ENCODE assay signal across 26 cellular contexts in genomic region chr16:56872863-56873391, GRCh38. TPM values are rescaled to one million over a fixed set of nuclear protein-coding genes. Genes with fewer than 3 reads are reported as not detected.
DNase-seq lines count a peak whose midpoint lies in the region; ATAC-seq and TF ChIP-seq lines count a peak whose summit lies in the region.
"Had no signal": no experiment of that assay in that cellular context is flagged by ENCODE, and none has a peak within 500 bp of the region (broad histone marks: within the 10 kb centered on the region; RNA-seq: fewer than 3 reads in every experiment).

No MANE protein-coding gene starts in this region.

- DNase-seq in AG09319 (ENCODE audit: extremely low read depth, low read depth) (peak; percentile 44), H4 (ENCODE audit: low spot score) (peak; percentile 56), UCSD-AML1 (lab: John Stamatoyannopoulos, UW; ENCODE audit: unreplicated experiment) (peak; percentile 45), lung (ENCODE audit: low spot score) (no peak), pons (ENCODE audit: low spot score) (no peak), vagina (ENCODE audit: extremely low spot score in 2 of 2) (no peak), activated gamma-delta T cell treated with Interleukin-2 at 50 U/mL for 16 hours (no peak), esophagus squamous epithelium (lab: John Stamatoyannopoulos, UW) (no peak)
- DNase-seq: ACHN; activated CD8-positive, alpha-beta T cell treated with anti-CD3 and anti-CD28 coated beads for 36 hours; activated naive CD4-positive, alpha-beta T cell treated with Interleukin-2 at 50 U/mL for 16 hours; C1 segment of cervical spinal cord; central memory CD4-positive, alpha-beta T cell; GDM1; H9; immature natural killer cell; NCI-H146; NCI-H510A had no signal

- H3K4me3 ChIP-seq in lung (no peak overlapping the region), vagina (no peak overlapping the region), esophagus squamous epithelium (no peak overlapping the region)
- H3K4me3 ChIP-seq: hepatocyte had no signal

- H3K27me3 ChIP-seq in lung (ENCODE audit: control insufficient read depth, insufficient read depth) (no peaks in the 10 kb centered on the region), vagina (no peaks in the 10 kb centered on the region), esophagus squamous epithelium (no peaks in the 10 kb centered on the region)
- H3K27me3 ChIP-seq: hepatocyte, neutrophil had no signal

- 86 to 90% methylated on average over 10 of the region's 10 CpGs for WGBS in lung, 2 donors
- WGBS in esophagus squamous epithelium, 2 donors = 83 to 87% methylated on average over 9 to 10 of the region's 10 CpGs

- H3K9me3 ChIP-seq in lung (ENCODE audit: control insufficient read depth in 2 of 2, insufficient read depth in 1 of 2, low read length in 1 of 2) (no peaks in the 10 kb centered on the region), vagina (no peaks in the 10 kb centered on the region), esophagus squamous epithelium (no peaks in the 10 kb centered on the region)
- H3K9me3 ChIP-seq: neutrophil had no signal

- H3K27ac ChIP-seq in lung (ENCODE audit: low read depth in 1 of 2, low read length in 1 of 2) (no peak overlapping the region), vagina (no peak overlapping the region), esophagus squamous epithelium (no peak overlapping the region)
- H3K27ac ChIP-seq: hepatocyte, neutrophil had no signal

- ATAC-seq in lung (ENCODE audit: insufficient read depth, low FRiP score) = peak; percentile 29
- ATAC-seq: activated CD8-positive, alpha-beta T cell treated with anti-CD3 and anti-CD28 coated beads for 36 hours had no signal

- peaks cover 0 to 1% of the 10 kb centered on the region in 2 donors for H3K4me1 ChIP-seq in lung (ENCODE audit: control insufficient read depth in 2 of 2, insufficient read depth in 2 of 2, low read length in 2 of 2)
- H3K4me1 ChIP-seq in vagina = no peaks in the 10 kb centered on the region
- peaks cover 0 to 14% (median 0%) of the 10 kb centered on the region in 3 donors for H3K4me1 ChIP-seq in esophagus squamous epithelium

- intact Hi-C loops in vagina (cut with DNase I) = no loop called here
- intact Hi-C loops in esophagus squamous epithelium (cut with DNase I) = loop anchor here (10.0 kb wide), 1 partner anchor 172 kb away; no protein-coding TSS in a partner anchor

- TF ChIP-seq CTCF in AG09319 (IDR thresholded peaks at IDR 0.05; ENCODE audit: low read depth, low read length) (no peak), lung (IDR thresholded peaks at IDR 0.05; ENCODE audit: control extremely low read depth, extremely low read depth) (no peak), vagina (IDR thresholded peaks at IDR 0.05) (no peak), esophagus squamous epithelium (IDR thresholded peaks at IDR 0.05) (no peak)

- no peak for TF ChIP-seq POLR2A in vagina (IDR thresholded peaks at IDR 0.05)
- no peak for TF ChIP-seq POLR2A in esophagus squamous epithelium (IDR thresholded peaks at IDR 0.05)

- H3K36me3 ChIP-seq in lung (ENCODE audit: control insufficient read depth in 2 of 2, insufficient read depth in 2 of 2, low read length in 2 of 2) (no peaks in the 10 kb centered on the region), vagina (no peaks in the 10 kb centered on the region), esophagus squamous epithelium (no peaks in the 10 kb centered on the region)
- H3K36me3 ChIP-seq: neutrophil had no signal

RNA-seq across cellular contexts. Expression of gene SLC12A3, which starts 7.9 kb away (rescaled TPM):
- not detected in 2 replicates for total RNA-seq in H4 (2014; rRNA removed; shearing (Covaris generic))
- total RNA-seq in lung (not detected), vagina (not detected), esophagus squamous epithelium (not detected)
- polyA plus RNA-seq in lung = under 1 TPM; 0.04 to 0.07 TPM
- total RNA-seq: activated CD8-positive, alpha-beta T cell treated with anti-CD3 and anti-CD28 coated beads for 36 hours; dermis microvascular lymphatic vessel endothelial cell; endothelial cell of umbilical vein; fibroblast of villous mesenchyme; H9; hepatocyte; lung microvascular endothelial cell; MCF 10A; T-helper 2 cell treated with Interferon-gamma antibody and Interleukin-4, amounts not matched to agents 100 ng/mL and 5 ng/mL, for 36 hours had no signal
- polyA plus RNA-seq: endothelial cell of umbilical vein, hepatocyte had no signal

RNA-seq across cellular contexts. Expression of gene HERPUD1, which starts 59.0 kb away (rescaled TPM):
- 70.1 and 86.3 TPM in 2 replicates for total RNA-seq in H4 (2014; rRNA removed; shearing (Covaris generic))
- total RNA-seq in lung (100 to 1,000 TPM; 159 to 219 TPM), vagina (97.7 TPM), esophagus squamous epithelium (10 to 100 TPM; 40.6 to 81.3 (median 43.9) TPM)
- polyA plus RNA-seq in lung = 100 to 1,000 TPM in 1 of 2 donors, 10 to 100 TPM in 1; 70.5 to 128 TPM

Comparison
In these comparisons a context has a peak if more than half of its experiments do, and no peak if none do; other contexts are left out.
1. DNase-seq: peak in AG09319 (single experiment), H4 (single experiment) and UCSD-AML1 (single experiment); none in lung (single experiment), pons (single experiment), vagina (0 of 2), activated gamma-delta T cell treated with Interleukin-2 at 50 U/mL for 16 hours (single experiment) and esophagus squamous epithelium (single experiment).